ENCODE assay signal across 23 cellular contexts in the genomic region with DNA sequence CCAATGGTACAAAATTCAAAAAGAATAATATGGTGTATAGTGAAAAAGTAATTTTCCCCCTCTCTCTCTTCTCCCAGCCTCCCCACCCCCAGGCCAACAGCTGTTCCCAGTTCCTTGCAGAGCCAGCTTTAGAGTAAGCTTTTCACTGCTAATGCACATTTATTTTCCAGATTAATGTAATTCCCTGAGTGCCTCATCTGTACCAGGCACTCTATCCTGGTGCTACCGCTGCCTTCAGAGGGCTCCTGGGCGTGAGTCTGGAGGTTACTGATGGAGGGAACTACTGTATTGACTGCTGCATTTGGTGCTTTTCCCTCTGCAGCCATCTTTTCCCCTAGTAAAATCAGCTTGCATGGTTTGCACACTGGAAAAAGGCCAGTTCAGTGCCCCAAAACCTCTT. TPM values are rescaled to one million over a fixed set of nuclear protein-coding genes. Genes with fewer than 3 reads are reported as not detected.
A peak's percentile ranks its signal among the peaks of the same experiment; 100 is the strongest.
DNase-seq lines count a peak whose midpoint lies in the region; ATAC-seq and TF ChIP-seq lines count a peak whose summit lies in the region.
"Had no signal": no experiment of that assay in that cellular context is flagged by ENCODE, and none has a peak within 500 bp of the region (broad histone marks: within the 10 kb centered on the region; RNA-seq: fewer than 3 reads in every experiment).

No MANE protein-coding gene starts in this region.

- POLR2A ChIA-PET in activated CD4-positive, alpha-beta T cell treated with anti-CD3 and anti-CD28 coated beads, Interleukin-2, amount 10 ng/mL, durations not matched to agents 7 days and 5 days (lab: Charles Lee) = interaction anchor here (0.9 kb wide), 1 partner anchor 10 kb away, joined by 3 read pairs; no protein-coding TSS in a partner anchor
- POLR2A ChIA-PET in activated CD8-positive, alpha-beta T cell treated with anti-CD3 and anti-CD28 coated beads, Interleukin-2, amount 10 ng/mL, durations not matched to agents 7 days and 5 days (lab: Charles Lee) = interaction anchor here (0.8 to 4.4 kb wide), 3 partner anchors 8 to 16 kb away, joined by 3 to 36 read pairs (median 15); a partner anchor contains a TSS
- POLR2A ChIA-PET in HEK293T (lab: Yijun Ruan, JAX) = interaction anchor here (0.9 to 1.2 kb wide), 2 partner anchors 8 to 10 kb away, joined by 3 to 4 read pairs; no protein-coding TSS in a partner anchor

- H3K79me2 ChIP-seq in GM23338 (replicated peaks; ENCODE audit: insufficient read depth) (no peaks in the 10 kb centered on the region), neural progenitor cell (ENCODE audit: low read depth) (no peaks in the 10 kb centered on the region)

- intact Hi-C loops in right lobe of liver (cut with DNase I) = no loop called here

- H3K27me3 ChIP-seq in GM23338 (ENCODE audit: insufficient read depth) (peaks cover 86% of the 10 kb centered on the region), neural progenitor cell (peaks cover 75% of the 10 kb centered on the region), right lobe of liver (no peaks in the 10 kb centered on the region)
- H3K27me3 ChIP-seq: ovary, transverse colon had no signal

- H3K27ac ChIP-seq in GM23338 (ENCODE audit: low read depth) (no peak overlapping the region), neural progenitor cell (no peak overlapping the region), right lobe of liver (no peak overlapping the region)
- H3K27ac ChIP-seq: ovary, transverse colon had no signal

- TF ChIP-seq CTCF in GM23338 (conservative IDR thresholded peaks at IDR 0.05; ENCODE audit: low read depth in 2 of 2) (no peak), neural progenitor cell (IDR thresholded peaks at IDR 0.05) (no peak), right lobe of liver (IDR thresholded peaks at IDR 0.05) (no peak)

- no peak overlapping the region for H3K4me3 Mint-ChIP-seq in activated CD4-positive, alpha-beta T cell treated with anti-CD3 and anti-CD28 coated beads, Interleukin-2, amount 10 ng/mL, durations not matched to agents 7 days and 5 days
- no peak overlapping the region for H3K4me3 Mint-ChIP-seq in GM23338
- H3K4me3 Mint-ChIP-seq in activated CD8-positive, alpha-beta T cell treated with anti-CD3 and anti-CD28 coated beads, Interleukin-2, amount 10 ng/mL, durations not matched to agents 7 days and 5 days = no peak overlapping the region
- H3K4me3 Mint-ChIP-seq in neural progenitor cell = no peak overlapping the region

- H3K4me2 ChIP-seq in GM23338 = peak overlapping the region; percentile 40
- no peak overlapping the region for H3K4me2 ChIP-seq in neural progenitor cell

- no peak for TF ChIP-seq POLR2A in right lobe of liver (IDR thresholded peaks at IDR 0.05)

- no peaks in the 10 kb centered on the region for H3K9me3 ChIP-seq in neural progenitor cell (ENCODE audit: low read depth)
- no peaks in the 10 kb centered on the region for H3K9me3 ChIP-seq in right lobe of liver
- H3K9me3 ChIP-seq: HAP-1, ovary, transverse colon had no signal

- peak overlapping the region; percentile 31 for H3K4me3 ChIP-seq in GM23338
- H3K4me3 ChIP-seq in neural progenitor cell = no peak overlapping the region
- no peak overlapping the region for H3K4me3 ChIP-seq in right lobe of liver
- H3K4me3 ChIP-seq: HAP-1, ovary, transverse colon had no signal

- H2AFZ ChIP-seq in GM23338 (no peak overlapping the region), neural progenitor cell (replicated peaks) (peak overlapping the region; percentile 61)

- peaks cover 74% of the 10 kb centered on the region for H3K4me1 Mint-ChIP-seq in activated CD4-positive, alpha-beta T cell treated with anti-CD3 and anti-CD28 coated beads, Interleukin-2, amount 10 ng/mL, durations not matched to agents 7 days and 5 days
- peaks cover 49% of the 10 kb centered on the region for H3K4me1 Mint-ChIP-seq in GM23338
- H3K4me1 Mint-ChIP-seq in activated CD8-positive, alpha-beta T cell treated with anti-CD3 and anti-CD28 coated beads, Interleukin-2, amount 10 ng/mL, durations not matched to agents 7 days and 5 days (ENCODE audit: low read depth) = peaks cover 42% of the 10 kb centered on the region
- H3K4me1 Mint-ChIP-seq in neural progenitor cell = peaks cover 21% of the 10 kb centered on the region

- ATAC-seq in GM23338 = peak; percentile 21; the same call in 2 of the 3 replicates
- ATAC-seq in activated CD8-positive, alpha-beta T cell treated with anti-CD3 and anti-CD28 coated beads, Interleukin-2, amount 10 ng/mL, durations not matched to agents 7 days and 5 days = no peak
- no peak for ATAC-seq in GM18519 (IDR thresholded peaks at IDR 0.05; ENCODE audit: low FRiP score, unreplicated experiment)
- no peak for ATAC-seq in right lobe of liver
- ATAC-seq: left colon, sciatic nerve had no signal

- H3K9me3 Mint-ChIP-seq in activated CD4-positive, alpha-beta T cell treated with anti-CD3 and anti-CD28 coated beads, Interleukin-2, amount 10 ng/mL, durations not matched to agents 7 days and 5 days = peaks cover 3% of the 10 kb centered on the region
- H3K9me3 Mint-ChIP-seq in GM23338 = no peaks in the 10 kb centered on the region
- H3K9me3 Mint-ChIP-seq in activated CD8-positive, alpha-beta T cell treated with anti-CD3 and anti-CD28 coated beads, Interleukin-2, amount 10 ng/mL, durations not matched to agents 7 days and 5 days (ENCODE audit: insufficient read depth) = no peaks in the 10 kb centered on the region
- H3K9me3 Mint-ChIP-seq in neural progenitor cell = no peaks in the 10 kb centered on the region

- H3K9me2 ChIP-seq in GM23338 (ENCODE audit: insufficient read depth) = no peaks in the 10 kb centered on the region

- 90% methylated on average over 2 of the region's 2 CpGs for WGBS in right lobe of liver (ENCODE audit: insufficient coverage, low coverage, low lambda C conversion rate, missing lambda C conversion rate)

- DNase-seq in activated CD4-positive, alpha-beta T cell treated with anti-CD3 and anti-CD28 coated beads, Interleukin-2, amount 10 ng/mL, durations not matched to agents 7 days and 5 days = no peak
- DNase-seq in activated CD4-positive, alpha-beta T cell treated with anti-CD3 and anti-CD28 coated beads, Interleukin-2, amount 50 U/mL, for 48 hours = no peak
- DNase-seq in GM23338 (ENCODE audit: low spot score) = no peak
- DNase-seq in activated CD8-positive, alpha-beta T cell treated with anti-CD3 and anti-CD28 coated beads, Interleukin-2, amount 10 ng/mL, durations not matched to agents 7 days and 5 days = no peak
- DNase-seq in neural progenitor cell (ENCODE audit: low spot score) = no peak
- DNase-seq in HEK293T (ENCODE audit: extremely low spot score) = no peak
- DNase-seq in right lobe of liver = no peak
- DNase-seq: activated CD4-positive, alpha-beta T cell treated with anti-CD3 and anti-CD28 coated beads for 4 hours; activated T-cell treated with anti-CD3 and anti-CD28 coated beads, Interleukin-2, amount 50 U/mL, for 48 hours; amniotic stem cell; COR-L47; KG1; left colon; NCI-H2029; NCI-H510A; ovary; SHP77 treated with DMSO at 0.1 percent for 48 hours; stimulated activated naive CD4-positive, alpha-beta T cell treated with Interleukin-2 at 50 U/mL for 16 hours; T-helper 9 cell; transverse colon had no signal

- peaks cover 51% of the 10 kb centered on the region for H3K4me1 ChIP-seq in GM23338 (ENCODE audit: insufficient read depth)
- peaks cover 16% of the 10 kb centered on the region for H3K4me1 ChIP-seq in neural progenitor cell
- peaks cover 0 to 20% (median 7%) of the 10 kb centered on the region in 4 donors for H3K4me1 ChIP-seq in right lobe of liver

- H3F3A ChIP-seq in GM23338 (replicated peaks; ENCODE audit: low read depth) = peaks cover 10% of the 10 kb centered on the region
- peaks cover 10% of the 10 kb centered on the region for H3F3A ChIP-seq in neural progenitor cell (ENCODE audit: low read depth)

- H4K20me1 ChIP-seq in GM23338 (replicated peaks; ENCODE audit: insufficient read depth) = peaks cover 3% of the 10 kb centered on the region; the same call in 1 of the 2 replicates
- no peaks in the 10 kb centered on the region for H4K20me1 ChIP-seq in neural progenitor cell (ENCODE audit: low read depth)

- no peak overlapping the region for H3K9ac ChIP-seq in neural progenitor cell

- CTCF ChIA-PET in activated CD4-positive, alpha-beta T cell treated with anti-CD3 and anti-CD28 coated beads, Interleukin-2, amount 10 ng/mL, durations not matched to agents 7 days and 5 days (lab: Charles Lee) = interaction anchor here (1.2 to 3.1 kb wide), 6 partner anchors 9 to 103 kb away, joined by 3 to 25 read pairs (median 10); a partner anchor contains a TSS
- CTCF ChIA-PET in activated CD8-positive, alpha-beta T cell treated with anti-CD3 and anti-CD28 coated beads, Interleukin-2, amount 10 ng/mL, durations not matched to agents 7 days and 5 days (lab: Charles Lee) = interaction anchor here (1.0 to 5.5 kb wide), 9 partner anchors 9 to 103 kb away, joined by 3 to 124 read pairs (median 7); a partner anchor contains a TSS
- CTCF ChIA-PET in HEK293T (lab: Yijun Ruan, JAX) = interaction anchor here (0.6 to 1.6 kb wide), 4 partner anchors 8 to 35 kb away, joined by 3 to 9 read pairs (median 3); no protein-coding TSS in a partner anchor

- peak overlapping the region; percentile 73 for H3K27ac Mint-ChIP-seq in activated CD4-positive, alpha-beta T cell treated with anti-CD3 and anti-CD28 coated beads, Interleukin-2, amount 10 ng/mL, durations not matched to agents 7 days and 5 days
- H3K27ac Mint-ChIP-seq in GM23338 (no peak overlapping the region), neural progenitor cell (no peak overlapping the region)
- peak overlapping the region; percentile 33 for H3K27ac Mint-ChIP-seq in activated CD8-positive, alpha-beta T cell treated with anti-CD3 and anti-CD28 coated beads, Interleukin-2, amount 10 ng/mL, durations not matched to agents 7 days and 5 days

- no peaks in the 10 kb centered on the region for H3K27me3 Mint-ChIP-seq in activated CD4-positive, alpha-beta T cell treated with anti-CD3 and anti-CD28 coated beads, Interleukin-2, amount 10 ng/mL, durations not matched to agents 7 days and 5 days
- H3K27me3 Mint-ChIP-seq in GM23338 (ENCODE audit: insufficient read depth, low read depth, poor library complexity) (peaks cover 23% of the 10 kb centered on the region), neural progenitor cell (ENCODE audit: insufficient read depth, low read depth) (peaks cover 3% of the 10 kb centered on the region)
- no peaks in the 10 kb centered on the region for H3K27me3 Mint-ChIP-seq in activated CD8-positive, alpha-beta T cell treated with anti-CD3 and anti-CD28 coated beads, Interleukin-2, amount 10 ng/mL, durations not matched to agents 7 days and 5 days (ENCODE audit: low read depth)

- peaks cover 2% of the 10 kb centered on the region for H3K36me3 Mint-ChIP-seq in activated CD4-positive, alpha-beta T cell treated with anti-CD3 and anti-CD28 coated beads, Interleukin-2, amount 10 ng/mL, durations not matched to agents 7 days and 5 days (ENCODE audit: low read depth)
- no peaks in the 10 kb centered on the region for H3K36me3 Mint-ChIP-seq in GM23338 (ENCODE audit: low read depth)
- H3K36me3 Mint-ChIP-seq in activated CD8-positive, alpha-beta T cell treated with anti-CD3 and anti-CD28 coated beads, Interleukin-2, amount 10 ng/mL, durations not matched to agents 7 days and 5 days (ENCODE audit: low read depth) = peaks cover 2% of the 10 kb centered on the region
- H3K36me3 Mint-ChIP-seq in neural progenitor cell = no peaks in the 10 kb centered on the region

- H3K36me3 ChIP-seq in GM23338 (ENCODE audit: insufficient read depth) (no peaks in the 10 kb centered on the region), neural progenitor cell (no peaks in the 10 kb centered on the region), right lobe of liver (no peaks in the 10 kb centered on the region)
- H3K36me3 ChIP-seq: HAP-1, ovary, transverse colon had no signal

RNA-seq across cellular contexts. Expression of a gene that starts 8.6 kb away (rescaled TPM):
- total RNA-seq in activated CD4-positive, alpha-beta T cell treated with anti-CD3 and anti-CD28 coated beads, Interleukin-2, amount 10 ng/mL, durations not matched to agents 7 days and 5 days = 10 to 100 TPM; 62.7 to 70.8 TPM
- 9.7 and 22.5 TPM in 2 replicates for total RNA-seq in GM23338 (2014; rRNA removed; shearing (Covaris generic))
- 7.6 and 9.9 TPM in 2 replicates for polyA plus RNA-seq in GM23338 (2016; fragmentation: Nextera tagmentation; extraction: Ambion mirVana)
- 10 to 100 TPM; 48.3 to 49.1 TPM for total RNA-seq in activated CD8-positive, alpha-beta T cell treated with anti-CD3 and anti-CD28 coated beads, Interleukin-2, amount 10 ng/mL, durations not matched to agents 7 days and 5 days
- total RNA-seq in neural progenitor cell (ENCODE audit: low replicate concordance) = 48.8 and 64.2 TPM in 2 replicates
- 10 to 100 TPM; 21.9 to 33.8 (median 24.8) TPM for total RNA-seq in right lobe of liver

Comparison
In these comparisons a context has a peak if more than half of its experiments do, and no peak if none do; other contexts are left out.
1. H3K27ac Mint-ChIP-seq: peak in activated CD4-positive, alpha-beta T cell treated with anti-CD3 and anti-CD28 coated beads, Interleukin-2, amount 10 ng/mL, durations not matched to agents 7 days and 5 days (single experiment) and activated CD8-positive, alpha-beta T cell treated with anti-CD3 and anti-CD28 coated beads, Interleukin-2, amount 10 ng/mL, durations not matched to agents 7 days and 5 days (single experiment); none in GM23338 (single experiment) and neural progenitor cell (single experiment).